In the genomic region with DNA sequence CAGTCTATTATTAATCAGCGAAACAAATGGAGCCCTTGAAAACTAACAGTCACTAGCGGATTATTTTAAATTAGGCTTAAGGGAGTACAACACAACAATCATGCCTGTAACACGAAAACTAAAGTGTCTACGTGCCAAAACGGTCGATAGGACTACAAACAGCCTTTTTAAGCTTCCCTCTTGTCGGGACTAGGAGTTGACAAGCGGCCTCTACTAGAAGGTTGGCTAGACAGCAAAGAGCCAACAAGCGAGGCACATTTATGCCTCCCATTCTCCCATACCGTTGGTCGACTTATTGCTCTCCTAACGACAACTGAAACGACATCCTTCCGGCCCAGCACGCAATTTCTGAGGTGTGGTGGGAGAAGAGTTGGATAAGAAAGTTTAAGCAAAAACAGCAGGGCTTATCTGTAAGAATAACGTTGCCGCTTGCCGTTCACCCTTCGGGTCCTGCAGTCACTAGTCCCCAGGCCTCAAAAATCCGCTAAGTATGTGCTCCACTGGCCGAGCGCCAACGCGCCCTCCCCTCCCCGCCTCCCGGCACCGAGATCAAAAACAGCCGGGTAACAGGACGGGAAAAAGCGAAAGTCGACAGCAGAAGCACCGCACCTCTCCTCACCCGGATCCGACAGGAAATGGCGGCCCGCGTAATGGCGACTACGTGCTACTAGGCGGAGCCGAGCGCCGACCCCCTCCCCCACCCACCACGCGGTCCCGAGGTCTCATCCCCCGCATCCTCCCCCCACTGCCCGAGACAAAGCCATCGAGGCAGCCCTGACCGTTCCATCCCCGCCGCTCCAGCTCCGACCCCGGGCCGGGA, we compare ENCODE assay signal across 8 cellular contexts. TPM values are rescaled to one million over a fixed set of nuclear protein-coding genes. Genes with fewer than 3 reads are reported as not detected.
A peak's percentile ranks its signal among the peaks of the same experiment; 100 is the strongest.
DNase-seq lines count a peak whose midpoint lies in the region; ATAC-seq and TF ChIP-seq lines count a peak whose summit lies in the region.

No MANE protein-coding gene starts in this region.

- H3K9me3 ChIP-seq in osteoblast (ENCODE audit: low read depth, low read length) (no peaks in the 10 kb centered on the region), suprapubic skin (no peaks in the 10 kb centered on the region)

- peaks cover 51% of the 10 kb centered on the region for H4K20me1 ChIP-seq in osteoblast (ENCODE audit: insufficient read depth, low read length)

- H3K4me2 ChIP-seq in osteoblast (ENCODE audit: insufficient read depth, low read length): peak overlapping the region; percentile 89

- peaks cover 46% of the 10 kb centered on the region for H3K4me1 Mint-ChIP-seq in activated naive CD8-positive, alpha-beta T cell (ENCODE audit: low read depth)
- H3K4me1 Mint-ChIP-seq in glutamatergic neuron (ENCODE audit: low read depth, unreplicated experiment): peaks cover 40% of the 10 kb centered on the region

- peaks cover 38% of the 10 kb centered on the region for H3K36me3 ChIP-seq in osteoblast (ENCODE audit: insufficient read depth, low read length)
- peaks cover 28% of the 10 kb centered on the region for H3K36me3 ChIP-seq in suprapubic skin

- peak overlapping the region; percentile 98 for H3K4me3 Mint-ChIP-seq in activated naive CD8-positive, alpha-beta T cell
- H3K4me3 Mint-ChIP-seq in glutamatergic neuron (ENCODE audit: unreplicated experiment): peak overlapping the region; percentile 99

- peaks cover 96% of the 10 kb centered on the region for H3K79me2 ChIP-seq in osteoblast (ENCODE audit: insufficient read depth, low read length)

- H3K4me3 ChIP-seq in osteoblast (ENCODE audit: insufficient read depth, low read length) (peak overlapping the region; percentile 95), suprapubic skin (peak overlapping the region; percentile 90)

- H3K4me1 ChIP-seq in osteoblast (ENCODE audit: insufficient read depth, low read length): peaks cover 22% of the 10 kb centered on the region
- peaks cover 44% of the 10 kb centered on the region for H3K4me1 ChIP-seq in suprapubic skin

- TF ChIP-seq POLR2A in suprapubic skin (IDR thresholded peaks at IDR 0.05): no peak

- H3K9me3 Mint-ChIP-seq in activated naive CD8-positive, alpha-beta T cell (ENCODE audit: low read depth): no peaks in the 10 kb centered on the region
- H3K9me3 Mint-ChIP-seq in glutamatergic neuron (ENCODE audit: unreplicated experiment): peaks cover 16% of the 10 kb centered on the region

- DNase-seq in LoVo (ENCODE audit: low spot score) (peak; percentile 78), SKM-1 treated with dmso at 0.1 percent for 144 hours (lab: John Stamatoyannopoulos, UW; ENCODE audit: unreplicated experiment) (peak; percentile 20), glutamatergic neuron (peak; percentile 89), osteoblast (ENCODE audit: insufficient read length, low spot score, missing footprints) (peak; percentile 88), suprapubic skin (ENCODE audit: low spot score in 2 of 2) (peak; percentile 90)

- H3K36me3 Mint-ChIP-seq in activated naive CD8-positive, alpha-beta T cell: peaks cover 35% of the 10 kb centered on the region
- no peaks in the 10 kb centered on the region for H3K36me3 Mint-ChIP-seq in glutamatergic neuron (ENCODE audit: unreplicated experiment)

- peak overlapping the region; percentile 100 for H3K27ac ChIP-seq in C4-2B
- H3K27ac ChIP-seq in osteoblast (ENCODE audit: low read depth, low read length): peak overlapping the region; percentile 99
- H3K27ac ChIP-seq in suprapubic skin: peak overlapping the region; percentile 100

- ATAC-seq in GM21390 (IDR thresholded peaks at IDR 0.05; ENCODE audit: unreplicated experiment): peak; percentile 28

- H3K27me3 Mint-ChIP-seq in activated naive CD8-positive, alpha-beta T cell: no peaks in the 10 kb centered on the region
- peaks cover 16% of the 10 kb centered on the region for H3K27me3 Mint-ChIP-seq in glutamatergic neuron (ENCODE audit: unreplicated experiment)

- peak overlapping the region; percentile 79 for H2AFZ ChIP-seq in osteoblast (ENCODE audit: low read length)

- H3K27ac Mint-ChIP-seq in activated naive CD8-positive, alpha-beta T cell: peak overlapping the region; percentile 82
- peak overlapping the region; percentile 100 for H3K27ac Mint-ChIP-seq in glutamatergic neuron (ENCODE audit: unreplicated experiment)

- TF ChIP-seq CTCF in C4-2B (conservative IDR thresholded peaks at IDR 0.05) (no peak), glutamatergic neuron (IDR thresholded peaks at IDR 0.05; ENCODE audit: partially characterized antibody, unreplicated experiment) (no peak), osteoblast (IDR thresholded peaks at IDR 0.05; ENCODE audit: extremely low read depth, low read depth, low read length) (no peak), suprapubic skin (IDR thresholded peaks at IDR 0.05) (no peak)

- H3K27me3 ChIP-seq in osteoblast (ENCODE audit: insufficient read depth, low read length) (no peaks in the 10 kb centered on the region), suprapubic skin (no peaks in the 10 kb centered on the region)

- under 1% methylated on average over 42 of the region's 55 CpGs for WGBS in suprapubic skin

- TF ChIP-seq EP300 in suprapubic skin (IDR thresholded peaks at IDR 0.05): no peak

RNA-seq across cellular contexts. Expression of a gene that starts 0.8 kb away (rescaled TPM):
- total RNA-seq in glutamatergic neuron (ENCODE audit: unreplicated experiment) (763 TPM), osteoblast (503 and 514 TPM in 2 replicates), suprapubic skin (100 to 1,000 TPM; 422 to 538 (median 448) TPM)

RNA-seq across cellular contexts. Expression of a gene that starts 1.4 kb away (rescaled TPM):
- total RNA-seq in glutamatergic neuron (ENCODE audit: unreplicated experiment) (24.2 TPM), osteoblast (6.2 and 8.0 TPM in 2 replicates), suprapubic skin (1 to 10 TPM; 4.0 to 8.7 (median 4.3) TPM)

RNA-seq across cellular contexts. Expression of a gene that starts 58.0 kb away (rescaled TPM):
- total RNA-seq in glutamatergic neuron (ENCODE audit: unreplicated experiment) (4.2 TPM), osteoblast (6.2 TPM in 2 replicates), suprapubic skin (10 to 100 TPM in 1 of 4 donors, 1 to 10 TPM in 3; 3.2 to 12.9 (median 5.5) TPM)

Comparison
In these comparisons a context has a peak if more than half of its experiments do, and no peak if none do; other contexts are left out.
1. Peak in every context shown above with its lines: DNase-seq, ATAC-seq, H3K4me3 ChIP-seq and H3K27ac ChIP-seq.
2. DNase-seq: peak in every context shown above with its lines; median percentile 90 in suprapubic skin; 89 in glutamatergic neuron; 88 in osteoblast; 78 in LoVo; 20 in SKM-1 treated with dmso at 0.1 percent for 144 hours.